In the genomic region with DNA sequence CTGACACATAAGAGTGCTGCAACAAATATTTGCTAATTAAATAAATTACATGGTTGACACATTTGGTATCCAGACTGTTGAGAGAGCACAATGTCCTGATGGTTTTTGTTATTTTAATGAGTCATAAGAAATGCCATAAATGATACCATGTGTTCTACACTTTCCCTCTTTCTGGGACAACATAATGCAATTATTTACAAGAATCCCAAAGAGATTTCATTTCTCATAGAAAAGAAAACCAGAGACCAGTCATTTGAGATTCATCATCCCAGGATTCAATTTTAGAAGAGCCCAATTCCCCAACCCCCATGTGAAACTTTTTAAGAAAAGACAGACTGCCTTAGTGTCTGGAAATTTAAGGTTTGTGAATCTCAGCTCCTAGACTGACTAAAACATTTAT, we compare ENCODE assay signal across 23 cellular contexts.
DNase-seq lines count a peak whose midpoint lies in the region; TF ChIP-seq lines count a peak whose summit lies in the region.
"Had no signal": no experiment of that assay in that cellular context is flagged by ENCODE, and none has a peak within 500 bp of the region (broad histone marks: within the 10 kb centered on the region; RNA-seq: fewer than 3 reads in every experiment).

No MANE protein-coding gene starts in this region.

- no peak overlapping the region for H3K4me3 Mint-ChIP-seq in activated CD4-positive, alpha-beta memory T cell treated with anti-CD3 and anti-CD28 coated beads, Interleukin-2, amount 10 ng/mL, durations not matched to agents 7 days and 5 days
- H3K4me3 Mint-ChIP-seq: activated B cell treated with CpG ODN at 0.5 μM for 24 hours; CD4-positive, alpha-beta memory T cell; nephron had no signal

- no peak for TF ChIP-seq CTCF in astrocyte of the spinal cord (IDR thresholded peaks at IDR 0.05; ENCODE audit: low read depth, low read length)
- TF ChIP-seq CTCF in foreskin fibroblast (IDR thresholded peaks at IDR 0.05; ENCODE audit: low read depth, low read length) = no peak

- DNase-seq in A172 (ENCODE audit: low spot score) (peak; percentile 69), GM04504 (ENCODE audit: low read depth) (peak; percentile 48), astrocyte of the spinal cord (ENCODE audit: low read depth, low spot score) (peak; percentile 64), foreskin fibroblast (peak; percentile 60 to 79), NCI-H510A (lab: John Stamatoyannopoulos, UW) (no peak), HPDE6-E6E7 (ENCODE audit: extremely low spot score) (no peak), NCI-H128 (lab: John Stamatoyannopoulos, UW; ENCODE audit: unreplicated experiment) (no peak)
- no peak for DNase-seq in activated CD4-positive, alpha-beta memory T cell treated with anti-CD3 and anti-CD28 coated beads, Interleukin-2, amount 10 ng/mL, durations not matched to agents 7 days and 5 days
- DNase-seq: activated B cell treated with CpG ODN at 0.5 μM for 24 hours; caudate nucleus; CD4-positive, alpha-beta memory T cell; DND-41; effector CD4-positive, alpha-beta T cell; foreskin keratinocyte; hypothalamus; kidney glomerular epithelial cell; NCI-H1092; NCI-H526; SIG-M5; stimulated activated CD4-positive, alpha-beta T cell treated with anti-CD3 and anti-CD28 coated beads, Interleukin-12 subunit alpha, Interleukin-12 subunit beta, amount 100 ng/mL, for 4 hours; testis had no signal

- CTCF ChIA-PET in activated CD4-positive, alpha-beta memory T cell treated with anti-CD3 and anti-CD28 coated beads, Interleukin-2, amount 10 ng/mL, durations not matched to agents 7 days and 5 days (lab: Charles Lee) = interaction anchor here (0.6 kb wide), 1 partner anchor 487 kb away, joined by 4 read pairs; no protein-coding TSS in a partner anchor

- in situ Hi-C loops in astrocyte of the spinal cord (cut with HindIII; ENCODE audit: low sequenced_read_pairs) = no loop called here

- H3K27ac Mint-ChIP-seq in activated CD4-positive, alpha-beta memory T cell treated with anti-CD3 and anti-CD28 coated beads, Interleukin-2, amount 10 ng/mL, durations not matched to agents 7 days and 5 days = no peak overlapping the region
- H3K27ac Mint-ChIP-seq: activated B cell treated with CpG ODN at 0.5 μM for 24 hours; activated T-helper 2 cell treated with anti-CD3 and anti-CD28 coated beads, Interferon-gamma antibody, Interleukin-2, Interleukin-4, amounts not matched to agents 10 μg/mL and 5 μg/mL and 100 μg/mL, durations not matched to agents 14 hours and 24 hours and 36 hours; CD4-positive, alpha-beta memory T cell; nephron had no signal

- no peaks in the 10 kb centered on the region for H3K36me3 Mint-ChIP-seq in activated CD4-positive, alpha-beta memory T cell treated with anti-CD3 and anti-CD28 coated beads, Interleukin-2, amount 10 ng/mL, durations not matched to agents 7 days and 5 days (ENCODE audit: low read depth)
- H3K36me3 Mint-ChIP-seq: CD4-positive, alpha-beta memory T cell had no signal

- no peaks in the 10 kb centered on the region for H3K9me3 Mint-ChIP-seq in activated CD4-positive, alpha-beta memory T cell treated with anti-CD3 and anti-CD28 coated beads, Interleukin-2, amount 10 ng/mL, durations not matched to agents 7 days and 5 days
- H3K9me3 Mint-ChIP-seq: activated B cell treated with CpG ODN at 0.5 μM for 24 hours; activated T-helper 2 cell treated with anti-CD3 and anti-CD28 coated beads, Interferon-gamma antibody, Interleukin-2, Interleukin-4, amounts not matched to agents 10 μg/mL and 5 μg/mL and 100 μg/mL, durations not matched to agents 14 hours and 24 hours and 36 hours had no signal

- H3K4me3 ChIP-seq in astrocyte of the spinal cord (ENCODE audit: low read depth, low read length) (no peak overlapping the region), foreskin fibroblast (ENCODE audit: low read depth in 1 of 2, low read length in 2 of 2) (no peak overlapping the region)
- H3K4me3 ChIP-seq: testis had no signal

- no peaks in the 10 kb centered on the region for H3K4me1 Mint-ChIP-seq in activated CD4-positive, alpha-beta memory T cell treated with anti-CD3 and anti-CD28 coated beads, Interleukin-2, amount 10 ng/mL, durations not matched to agents 7 days and 5 days
- H3K4me1 Mint-ChIP-seq: activated B cell treated with CpG ODN at 0.5 μM for 24 hours; CD4-positive, alpha-beta memory T cell; nephron had no signal

- no peaks in the 10 kb centered on the region for H3K27me3 Mint-ChIP-seq in activated CD4-positive, alpha-beta memory T cell treated with anti-CD3 and anti-CD28 coated beads, Interleukin-2, amount 10 ng/mL, durations not matched to agents 7 days and 5 days
- H3K27me3 Mint-ChIP-seq: activated B cell treated with CpG ODN at 0.5 μM for 24 hours had no signal

- POLR2A ChIA-PET in activated CD4-positive, alpha-beta memory T cell treated with anti-CD3 and anti-CD28 coated beads, Interleukin-2, amount 10 ng/mL, durations not matched to agents 7 days and 5 days (lab: Charles Lee) = no interaction called here

Comparison
In these comparisons a context has a peak if more than half of its experiments do, and no peak if none do; other contexts are left out.
1. DNase-seq: peak in A172 (single experiment), GM04504 (single experiment), astrocyte of the spinal cord (single experiment) and foreskin fibroblast (2 of 2); none in NCI-H510A (single experiment), activated CD4-positive, alpha-beta memory T cell treated with anti-CD3 and anti-CD28 coated beads, Interleukin-2, amount 10 ng/mL, durations not matched to agents 7 days and 5 days (single experiment), HPDE6-E6E7 (single experiment) and NCI-H128 (single experiment).